In genomic region chr5:88660947-88661869, GRCh38 we compare ENCODE assay signal across 8 cellular contexts.
A peak's percentile ranks its signal among the peaks of the same experiment; 100 is the strongest.
DNase-seq lines count a peak whose midpoint lies in the region; ATAC-seq and TF ChIP-seq lines count a peak whose summit lies in the region.

No MANE protein-coding gene starts in this region.

- H3K27me3 ChIP-seq in sigmoid colon = peaks cover 45 to 84% (median 74%) of the 10 kb centered on the region in 3 donors

- TF ChIP-seq POLR2A in sigmoid colon (IDR thresholded peaks at IDR 0.05) = no peak

- intact Hi-C loops in sigmoid colon (cut with DNase I) = no loop called here

- H3K4me1 ChIP-seq in sigmoid colon = peaks cover 0 to 15% (median 13%) of the 10 kb centered on the region in 4 donors

- no peak for TF ChIP-seq CTCF in sigmoid colon (IDR thresholded peaks at IDR 0.05)

- no peak for TF ChIP-seq EP300 in sigmoid colon (IDR thresholded peaks at IDR 0.05)

- H3K9me3 ChIP-seq in sigmoid colon = no peaks in the 10 kb centered on the region

- H3K36me3 ChIP-seq in sigmoid colon = no peaks in the 10 kb centered on the region

- ATAC-seq in GM19467 (IDR thresholded peaks at IDR 0.05; ENCODE audit: unreplicated experiment) = peak; percentile 79
- ATAC-seq in HG03460 (IDR thresholded peaks at IDR 0.05; ENCODE audit: unreplicated experiment) = peak; percentile 66

- WGBS in sigmoid colon, 2 donors = 1 to 2% methylated on average over 53 of the region's 53 CpGs

- peak overlapping the region; percentile 7 to 46 (median 35) for H3K4me3 ChIP-seq in sigmoid colon

- DNase-seq in EH (ENCODE audit: low read depth) (peak; percentile 80), NCI-H524 (lab: John Stamatoyannopoulos, UW) (peak; percentile 94 to 96), amniotic epithelial cell (ENCODE audit: low read depth) (peak; percentile 32), hepatic stellate cell (ENCODE audit: low spot score) (peak; percentile 84), sigmoid colon (peak; percentile 83), NCI-H1694 treated with DMSO at 0.1 percent for 48 hours (lab: John Stamatoyannopoulos, UW) (no peak)

- H3K27ac ChIP-seq in sigmoid colon = peak overlapping the region in 1 of 4 donors; percentile 47
